In genomic region chr13:38941353-38941945, GRCh38 we compare ENCODE assay signal across 32 cellular contexts. TPM values are rescaled to one million over a fixed set of nuclear protein-coding genes. Genes with fewer than 3 reads are reported as not detected.
DNase-seq lines count a peak whose midpoint lies in the region; ATAC-seq and TF ChIP-seq lines count a peak whose summit lies in the region.
"Had no signal": no experiment of that assay in that cellular context is flagged by ENCODE, and none has a peak within 500 bp of the region (broad histone marks: within the 10 kb centered on the region; RNA-seq: fewer than 3 reads in every experiment).

No MANE protein-coding gene starts in this region.

- H3K27ac ChIP-seq in BLaER1 treated with 17β-estradiol and CSF1 and Interleukin-3, amounts not matched to agents 10 nM and 100 nM, result peak overlapping the region in 4 of 11 experiments; percentile 3 to 53 (median 23); a peak in 3 of 22 replicates
- H3K27ac ChIP-seq in HEK293 (ENCODE audit: extremely low read depth, low read depth, low read length), result no peak overlapping the region
- H3K27ac ChIP-seq in mesenchymal stem cell (ENCODE audit: low read length, poor library complexity, severe bottlenecking), result no peak overlapping the region
- no peak overlapping the region for H3K27ac ChIP-seq in spleen
- H3K27ac ChIP-seq in upper lobe of right lung, result no peak overlapping the region
- H3K27ac ChIP-seq: vagina had no signal

- H3K4ac ChIP-seq in mesenchymal stem cell (ENCODE audit: low read depth in 1 of 2, low read length in 2 of 2), result no peak overlapping the region

- peaks cover 4% of the 10 kb centered on the region for H3K27me3 Mint-ChIP-seq in progenitor cell of endocrine pancreas

- in situ Hi-C loops in astrocyte of the spinal cord (cut with HindIII; ENCODE audit: low sequenced_read_pairs), result no loop called here

- H3K27me3 ChIP-seq in BLaER1 treated with 17β-estradiol and CSF1 and Interleukin-3, amounts not matched to agents 10 nM and 100 nM, result no peaks in the 10 kb centered on the region
- H3K27me3 ChIP-seq in mesenchymal stem cell (ENCODE audit: control insufficient read depth in 1 of 2, insufficient read depth in 1 of 2, low read length in 2 of 2) (no peaks in the 10 kb centered on the region), spleen (replicated peaks in 1 of 7) (no peaks in the 10 kb centered on the region), upper lobe of right lung (peaks cover 3% of the 10 kb centered on the region)
- H3K27me3 ChIP-seq: vagina had no signal

- H2BK12ac ChIP-seq in mesenchymal stem cell (ENCODE audit: low read length in 2 of 2), result no peak overlapping the region

- no peak overlapping the region for H3K23ac ChIP-seq in mesenchymal stem cell (ENCODE audit: low read length in 2 of 2)

- peak overlapping the region in 9 of 11 experiments; percentile 7 to 48 (median 33); a peak in 12 of 22 replicates for H3K4me2 ChIP-seq in BLaER1 treated with 17β-estradiol and CSF1 and Interleukin-3, amounts not matched to agents 10 nM and 100 nM
- H3K4me2 ChIP-seq in mesenchymal stem cell (ENCODE audit: low read length, poor library complexity, severe bottlenecking), result no peak overlapping the region
- H3K4me2 ChIP-seq: smooth muscle cell had no signal

- TF ChIP-seq CTCF in HEK293 (tag by site-specific recombination; IDR thresholded peaks at IDR 0.05), result no peak
- no peak for TF ChIP-seq CTCF in astrocyte of the spinal cord (IDR thresholded peaks at IDR 0.05; ENCODE audit: low read depth, low read length)
- TF ChIP-seq CTCF in progenitor cell of endocrine pancreas (IDR thresholded peaks at IDR 0.05; ENCODE audit: unreplicated experiment), result no peak
- TF ChIP-seq CTCF in spleen (IDR thresholded peaks at IDR 0.05 in 8 of 11, conservative IDR thresholded peaks at IDR 0.05 in 3 of 11), result no peak
- no peak for TF ChIP-seq CTCF in upper lobe of right lung (IDR thresholded peaks at IDR 0.05)

- no peaks in the 10 kb centered on the region for H3K9me3 Mint-ChIP-seq in progenitor cell of endocrine pancreas (ENCODE audit: low read depth)
- H3K9me3 Mint-ChIP-seq: activated T-cell treated with anti-CD3 and anti-CD28 coated beads, Interleukin-2, amount 50 U/mL, for 4 hours; stimulated activated naive CD8-positive, alpha-beta T cell treated with anti-CD3 and anti-CD28 coated beads, Interleukin-15, Interleukin-2, amounts not matched to agents 100 ng/mL and 50 ng/mL, for 24 hours; T-helper 1 cell treated with Interleukin-12 subunit alpha and Interleukin-12 subunit beta and Interleukin-4 antibody, amounts not matched to agents 30 μg/mL and 1 μg/mL, for 36 hours had no signal

- no peak overlapping the region for H2BK5ac ChIP-seq in mesenchymal stem cell (ENCODE audit: low read depth, low read length, poor library complexity, severe bottlenecking)

- no peaks in the 10 kb centered on the region for H3K79me1 ChIP-seq in mesenchymal stem cell (replicated peaks; ENCODE audit: low read length, poor library complexity, severe bottlenecking)

- H3K36me3 Mint-ChIP-seq in progenitor cell of endocrine pancreas (ENCODE audit: insufficient read depth), result no peaks in the 10 kb centered on the region
- H3K36me3 Mint-ChIP-seq: activated CD8-positive, alpha-beta memory T cell treated with anti-CD3 and anti-CD28 coated beads, Interleukin-2, amount 10 ng/mL, durations not matched to agents 7 days and 5 days had no signal

- no peak overlapping the region for H2BK120ac ChIP-seq in mesenchymal stem cell (ENCODE audit: low read depth, low read length)

- peaks cover 6 to 18% (median 7%) of the 10 kb centered on the region in 10 experiments; a peak in 14 of 20 replicates for H3K4me1 ChIP-seq in BLaER1 treated with 17β-estradiol and CSF1 and Interleukin-3, amounts not matched to agents 10 nM and 100 nM
- H3K4me1 ChIP-seq in HEK293 (ENCODE audit: control insufficient read depth, insufficient read depth, low read length) (no peaks in the 10 kb centered on the region), mesenchymal stem cell (ENCODE audit: control insufficient read depth, insufficient read depth, low read depth, low read length) (peaks cover 2% of the 10 kb centered on the region), spleen (no peaks in the 10 kb centered on the region), upper lobe of right lung (no peaks in the 10 kb centered on the region)
- H3K4me1 ChIP-seq: HAP-1, vagina had no signal

- no peak overlapping the region for H2AFZ ChIP-seq in mesenchymal stem cell (ENCODE audit: low read depth, low read length)

- H3K27ac Mint-ChIP-seq in progenitor cell of endocrine pancreas, result no peak overlapping the region
- H3K27ac Mint-ChIP-seq: activated CD8-positive, alpha-beta memory T cell treated with anti-CD3 and anti-CD28 coated beads, Interleukin-2, amount 10 ng/mL, durations not matched to agents 7 days and 5 days; stimulated activated naive CD8-positive, alpha-beta T cell treated with anti-CD3 and anti-CD28 coated beads, Interleukin-15, Interleukin-2, amounts not matched to agents 100 ng/mL and 50 ng/mL, for 24 hours; T-helper 1 cell treated with Interleukin-12 subunit alpha and Interleukin-12 subunit beta and Interleukin-4 antibody, amounts not matched to agents 30 μg/mL and 1 μg/mL, for 36 hours had no signal

- TF ChIP-seq POLR2A in spleen (IDR thresholded peaks at IDR 0.05), result no peak

- H3K4me1 Mint-ChIP-seq in progenitor cell of endocrine pancreas (ENCODE audit: low read depth), result no peaks in the 10 kb centered on the region
- H3K4me1 Mint-ChIP-seq: activated CD8-positive, alpha-beta memory T cell treated with anti-CD3 and anti-CD28 coated beads, Interleukin-2, amount 10 ng/mL, durations not matched to agents 7 days and 5 days had no signal

- H2AK5ac ChIP-seq in mesenchymal stem cell (ENCODE audit: low read length, severe bottlenecking), result no peak overlapping the region

- no peak overlapping the region for H2BK15ac ChIP-seq in mesenchymal stem cell (ENCODE audit: low read depth, poor library complexity, severe bottlenecking)

- no peak overlapping the region for H3K4me3 Mint-ChIP-seq in progenitor cell of endocrine pancreas (ENCODE audit: low read depth)
- H3K4me3 Mint-ChIP-seq: activated CD8-positive, alpha-beta memory T cell treated with anti-CD3 and anti-CD28 coated beads, Interleukin-2, amount 10 ng/mL, durations not matched to agents 7 days and 5 days; activated T-cell treated with anti-CD3 and anti-CD28 coated beads, Interleukin-2, amount 50 U/mL, for 4 hours; stimulated activated naive CD8-positive, alpha-beta T cell treated with anti-CD3 and anti-CD28 coated beads, Interleukin-15, Interleukin-2, amounts not matched to agents 100 ng/mL and 50 ng/mL, for 24 hours; T-helper 1 cell treated with Interleukin-12 subunit alpha and Interleukin-12 subunit beta and Interleukin-4 antibody, amounts not matched to agents 30 μg/mL and 1 μg/mL, for 36 hours had no signal

- no peak overlapping the region for H4K8ac ChIP-seq in mesenchymal stem cell (ENCODE audit: low read length)

- no peaks in the 10 kb centered on the region for H4K20me1 ChIP-seq in BLaER1 treated with 17β-estradiol and CSF1 and Interleukin-3, amounts not matched to agents 10 nM and 100 nM

- no peak overlapping the region for H3K4me3 ChIP-seq in BLaER1 treated with 17β-estradiol and CSF1 and Interleukin-3, amounts not matched to agents 10 nM and 100 nM
- H3K4me3 ChIP-seq in HEK293 (ENCODE audit: low read depth, low read length), result no peak overlapping the region
- H3K4me3 ChIP-seq in astrocyte of the spinal cord (ENCODE audit: low read depth, low read length), result no peak overlapping the region
- no peak overlapping the region for H3K4me3 ChIP-seq in mesenchymal stem cell (ENCODE audit: insufficient read depth in 1 of 2, low read depth in 1 of 2, low read length in 2 of 2)
- no peak overlapping the region for H3K4me3 ChIP-seq in spleen
- H3K4me3 ChIP-seq in upper lobe of right lung, result no peak overlapping the region
- H3K4me3 ChIP-seq: HAP-1, smooth muscle cell, vagina had no signal

- intact Hi-C loops in spleen (cut with DNase I; ENCODE audit: low total_unique reads) (no loop called here), upper lobe of right lung (cut with DNase I) (no loop called here)

- 86% methylated on average over 2 of the region's 3 CpGs for WGBS in mesenchymal stem cell
- WGBS in spleen, 5 donors, result 63 to 80% (median 79%) methylated on average over 3 of the region's 3 CpGs

- POLR2A ChIA-PET in HEK293 (lab: Yijun Ruan, JAX), result no interaction called here

- CTCF ChIA-PET in HEK293 (lab: Yijun Ruan, JAX), result no interaction called here

- DNase-seq in astrocyte of the spinal cord (ENCODE audit: low read depth, low spot score), result peak; percentile 4
- peak; percentile 9 for DNase-seq in mesenchymal stem cell
- no peak for DNase-seq in progenitor cell of endocrine pancreas (ENCODE audit: low spot score, unreplicated experiment)
- no peak for DNase-seq in NCI-H1048 (lab: John Stamatoyannopoulos, UW)
- DNase-seq in spleen, result no peak
- DNase-seq in upper lobe of right lung, result no peak
- DNase-seq: activated CD4-positive, alpha-beta T cell treated with anti-CD3 and anti-CD28 coated beads, Interleukin-2, amount 50 U/mL, for 4 hours; activated CD8-positive, alpha-beta memory T cell treated with anti-CD3 and anti-CD28 coated beads, Interleukin-2, amount 10 ng/mL, durations not matched to agents 7 days and 5 days; activated naive CD4-positive, alpha-beta T cell treated with Interleukin-2 at 50 U/mL for 16 hours; activated T-cell treated with anti-CD3 and anti-CD28 coated beads, Interleukin-2, amount 50 U/mL, for 4 hours; GF-D8; Karpas-422; mammary epithelial cell; NCI-H1694; NCI-H446 treated with DMSO at 0.1 percent for 48 hours; stimulated activated CD4-positive, alpha-beta T cell treated with anti-CD3 and anti-CD28 coated beads, Interleukin-1b, Interleukin-23, amount 100 ng/mL, for 48 hours had no signal

- no peak overlapping the region for H4K91ac ChIP-seq in mesenchymal stem cell (ENCODE audit: low read length)

- no peak overlapping the region for H3K18ac ChIP-seq in mesenchymal stem cell (ENCODE audit: low read depth in 1 of 2, low read length in 2 of 2)

- no peaks in the 10 kb centered on the region for H3K36me3 ChIP-seq in BLaER1 treated with 17β-estradiol and CSF1 and Interleukin-3, amounts not matched to agents 10 nM and 100 nM
- H3K36me3 ChIP-seq in HEK293 (ENCODE audit: control insufficient read depth in 2 of 2, insufficient read depth in 1 of 2, low read length in 2 of 2) (no peaks in the 10 kb centered on the region), mesenchymal stem cell (ENCODE audit: control insufficient read depth in 1 of 2, insufficient read depth in 2 of 2, low read depth in 1 of 2, low read length in 2 of 2) (no peaks in the 10 kb centered on the region), spleen (no peaks in the 10 kb centered on the region), upper lobe of right lung (no peaks in the 10 kb centered on the region)
- H3K36me3 ChIP-seq: HAP-1, vagina had no signal

- no peak overlapping the region for H3K14ac ChIP-seq in mesenchymal stem cell (ENCODE audit: low read length in 2 of 2)

- ATAC-seq in upper lobe of right lung, result no peak
- ATAC-seq: activated CD8-positive, alpha-beta memory T cell treated with anti-CD3 and anti-CD28 coated beads, Interleukin-2, amount 10 ng/mL, durations not matched to agents 7 days and 5 days; activated T-cell treated with anti-CD3 and anti-CD28 coated beads, Interleukin-2, amount 50 U/mL, for 4 hours; HepG2 had no signal

- H3K9me3 ChIP-seq in BLaER1 treated with 17β-estradiol and CSF1 and Interleukin-3, amounts not matched to agents 10 nM and 100 nM (replicated peaks in 1 of 11), result no peaks in the 10 kb centered on the region
- no peaks in the 10 kb centered on the region for H3K9me3 ChIP-seq in HEK293 (ENCODE audit: control insufficient read depth, insufficient read depth, low read depth, low read length)
- H3K9me3 ChIP-seq in mesenchymal stem cell (ENCODE audit: control insufficient read depth, low read length), result no peaks in the 10 kb centered on the region
- no peaks in the 10 kb centered on the region for H3K9me3 ChIP-seq in spleen
- H3K9me3 ChIP-seq in upper lobe of right lung, result no peaks in the 10 kb centered on the region
- H3K9me3 ChIP-seq: HAP-1, vagina had no signal

- no peak overlapping the region for H3K9ac ChIP-seq in BLaER1 treated with 17β-estradiol and CSF1 and Interleukin-3, amounts not matched to agents 10 nM and 100 nM
- H3K9ac ChIP-seq in mesenchymal stem cell (ENCODE audit: low read length), result no peak overlapping the region

RNA-seq across cellular contexts. Expression of gene STOML3, which starts 49.2 kb away (rescaled TPM):
- not detected for polyA plus RNA-seq in mesenchymal stem cell (2013, experiment 1 of 2)
- not detected for polyA plus RNA-seq in mesenchymal stem cell (2013, experiment 2 of 2)
- total RNA-seq in progenitor cell of endocrine pancreas (not detected in 2 replicates), spleen (not detected), upper lobe of right lung (not detected)
- not detected for polyA plus RNA-seq in spleen
- total RNA-seq: activated CD8-positive, alpha-beta memory T cell treated with anti-CD3 and anti-CD28 coated beads, Interleukin-2, amount 10 ng/mL, durations not matched to agents 7 days and 5 days; activated T-cell treated with anti-CD3 and anti-CD28 coated beads, Interleukin-2, amount 50 U/mL, for 4 hours; endothelial cell of umbilical vein; fibroblast of lung; glomerular endothelial cell; HepG2; mammary epithelial cell; OCI-LY7; osteocyte; smooth muscle cell; vagina had no signal
- polyA plus RNA-seq: adipose tissue, BJ, endothelial cell of umbilical vein, fibroblast of lung, HepG2, mammary epithelial cell, neural cell, smooth muscle cell had no signal

Comparison
In these comparisons a context has a peak if more than half of its experiments do, and no peak if none do; other contexts are left out.
1. DNase-seq: peak in astrocyte of the spinal cord (single experiment) and mesenchymal stem cell (single experiment); none in progenitor cell of endocrine pancreas (single experiment), NCI-H1048 (single experiment), spleen (single experiment) and upper lobe of right lung (single experiment).